ENCODE assay signal across 19 cellular contexts in genomic region chr17:76519667-76520066, GRCh38. TPM values are rescaled to one million over a fixed set of nuclear protein-coding genes. Genes with fewer than 3 reads are reported as not detected.
"Had no signal": no experiment of that assay in that cellular context is flagged by ENCODE, and none has a peak within 500 bp of the region (broad histone marks: within the 10 kb centered on the region; RNA-seq: fewer than 3 reads in every experiment).

No MANE protein-coding gene starts in this region.

- H3K36me3 Mint-ChIP-seq: memory B cell had no signal

- H3K9me3 Mint-ChIP-seq: activated B cell treated with CpG ODN at 0.5 μM for 24 hours; activated T-helper 1 cell treated with anti-CD3 and anti-CD28 coated beads, Interleukin-12 subunit alpha, Interleukin-12 subunit beta, Interleukin-2, Interleukin-4 antibody, amounts not matched to agents 30 ng/mL and 10 ng/mL and 1 ng/mL, durations not matched to agents 14 hours and 24 hours and 36 hours; memory B cell; neural crest cell had no signal

- H2AFZ ChIP-seq: hepatocyte had no signal

- ATAC-seq: gastroesophageal sphincter, left ventricle myocardium superior, sciatic nerve had no signal

- H3K4me2 ChIP-seq: hepatocyte had no signal

- H3K4me3 Mint-ChIP-seq: activated B cell treated with CpG ODN at 0.5 μM for 24 hours; activated T-helper 1 cell treated with anti-CD3 and anti-CD28 coated beads, Interleukin-12 subunit alpha, Interleukin-12 subunit beta, Interleukin-2, Interleukin-4 antibody, amounts not matched to agents 30 ng/mL and 10 ng/mL and 1 ng/mL, durations not matched to agents 14 hours and 24 hours and 36 hours; memory B cell; neural crest cell had no signal

- H3K27me3 ChIP-seq: cardiac muscle cell, hepatocyte, thyroid gland had no signal

- H3K27ac ChIP-seq: cardiac muscle cell, gastroesophageal sphincter, hepatocyte, SK-N-MC, thyroid gland had no signal

- H3K27ac Mint-ChIP-seq: memory B cell had no signal

- H3K4me3 ChIP-seq: cardiac muscle cell, gastroesophageal sphincter, hepatocyte, SK-N-MC, thyroid gland had no signal

- DNase-seq: activated B cell treated with CpG ODN at 0.5 μM for 24 hours; activated naive CD4-positive, alpha-beta T cell treated with Interleukin-2 at 50 U/mL for 16 hours; kidney; left ventricle myocardium superior; thyroid gland had no signal

- H3K79me2 ChIP-seq: hepatocyte had no signal

RNA-seq across cellular contexts. Expression of gene CYGB, which starts 17.8 kb away (rescaled TPM):
- total RNA-seq: activated CD8-positive, alpha-beta memory T cell treated with anti-CD3 and anti-CD28 coated beads for 36 hours; activated T-helper 1 cell treated with anti-CD3 and anti-CD28 coated beads, Interleukin-12 subunit alpha, Interleukin-12 subunit beta, Interleukin-2, Interleukin-4 antibody, amounts not matched to agents 30 ng/mL and 10 ng/mL and 1 ng/mL, durations not matched to agents 14 hours and 24 hours and 36 hours had no signal

RNA-seq across cellular contexts. Expression of gene PRCD, which starts 20.2 kb away (rescaled TPM):
- total RNA-seq: activated T-helper 1 cell treated with anti-CD3 and anti-CD28 coated beads, Interleukin-12 subunit alpha, Interleukin-12 subunit beta, Interleukin-2, Interleukin-4 antibody, amounts not matched to agents 30 ng/mL and 10 ng/mL and 1 ng/mL, durations not matched to agents 14 hours and 24 hours and 36 hours had no signal

RNA-seq across cellular contexts. Expression of gene AANAT, which starts 52.3 kb away (rescaled TPM):
- total RNA-seq: activated T-helper 1 cell treated with anti-CD3 and anti-CD28 coated beads, Interleukin-12 subunit alpha, Interleukin-12 subunit beta, Interleukin-2, Interleukin-4 antibody, amounts not matched to agents 30 ng/mL and 10 ng/mL and 1 ng/mL, durations not matched to agents 14 hours and 24 hours and 36 hours; gastroesophageal sphincter; hepatocyte; kidney; left ventricle myocardium superior; mucosa of gallbladder; neural crest cell; osteocyte; pulmonary artery endothelial cell; sciatic nerve; urinary bladder had no signal
- polyA plus RNA-seq: esophagus, hepatocyte, urinary bladder had no signal
